Comparison of ENCODE assay signal across 28 cellular contexts in the genomic region with DNA sequence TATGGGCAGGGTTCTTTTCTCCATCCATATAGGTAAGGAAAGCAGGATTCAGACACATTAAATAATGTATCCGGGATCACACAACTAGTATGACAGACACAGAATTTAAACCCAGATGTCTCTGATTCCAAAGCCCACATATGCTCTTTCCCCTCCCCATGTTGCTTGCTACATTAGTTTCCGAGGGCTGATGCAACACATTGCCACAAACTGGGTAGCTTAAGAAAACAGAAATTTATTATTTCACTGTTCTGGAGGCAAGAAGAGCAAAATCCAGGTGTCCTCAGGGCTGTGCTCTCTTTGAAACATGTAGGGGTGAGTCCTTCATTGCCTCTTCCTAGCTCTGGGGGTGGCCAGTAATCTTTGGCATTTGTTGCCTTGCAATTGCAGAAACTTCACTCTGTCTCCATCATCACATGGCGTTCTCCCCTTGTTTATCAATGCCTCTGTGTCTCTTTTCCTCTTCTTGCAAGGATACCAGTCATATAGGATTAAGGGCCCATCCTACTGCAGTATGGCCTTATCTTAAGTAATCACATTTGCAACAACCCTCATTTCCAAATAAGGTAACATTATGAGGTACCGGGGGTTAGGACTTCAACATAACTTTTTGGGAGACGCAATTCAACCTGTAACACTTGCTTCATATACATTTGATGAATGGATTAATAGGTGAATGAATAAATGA.
"Had no signal": no experiment of that assay in that cellular context is flagged by ENCODE, and none has a peak within 500 bp of the region (broad histone marks: within the 10 kb centered on the region; RNA-seq: fewer than 3 reads in every experiment).

No MANE protein-coding gene starts in this region.

- H3K27ac ChIP-seq: gastroesophageal sphincter, sigmoid colon, thoracic aorta, vagina, VCaP had no signal

- H3K36me3 Mint-ChIP-seq: brain, memory B cell had no signal

- H3K27me3 Mint-ChIP-seq: activated naive CD4-positive, alpha-beta T cell treated with anti-CD3 and anti-CD28 coated beads, Interleukin-2, amount 50 U/mL, for 24 hours had no signal

- DNase-seq: activated CD4-positive, alpha-beta T cell treated with anti-CD3 and anti-CD28 coated beads, Interleukin-2, amount 50 U/mL, for 1 hour; activated CD8-positive, alpha-beta T cell treated with anti-CD3 and anti-CD28 coated beads, Interleukin-2, amount 10 ng/mL, durations not matched to agents 7 days and 5 days; activated gamma-delta T cell treated with Interleukin-2 at 50 U/mL for 16 hours; aorta; caudate nucleus; effector memory CD8-positive, alpha-beta T cell; head of caudate nucleus; hypothalamus; left cardiac atrium; mucosa of descending colon; nephron progenitor cell; nucleus accumbens; posterior cingulate gyrus; sigmoid colon; stimulated activated CD4-positive, alpha-beta T cell treated with anti-CD3 and anti-CD28 coated beads, Interleukin-4, amount 100 ng/mL, for 1 hour; stimulated activated naive CD4-positive, alpha-beta T cell had no signal

- H3K4me3 Mint-ChIP-seq: activated CD8-positive, alpha-beta T cell treated with anti-CD3 and anti-CD28 coated beads, Interleukin-2, amount 10 ng/mL, durations not matched to agents 7 days and 5 days; activated naive CD4-positive, alpha-beta T cell treated with anti-CD3 and anti-CD28 coated beads, Interleukin-2, amount 50 U/mL, for 24 hours; brain; effector memory CD8-positive, alpha-beta T cell; memory B cell; nephron progenitor cell; type B pancreatic cell had no signal

- H3K27ac Mint-ChIP-seq: activated CD8-positive, alpha-beta T cell treated with anti-CD3 and anti-CD28 coated beads, Interleukin-2, amount 10 ng/mL, durations not matched to agents 7 days and 5 days; activated naive CD4-positive, alpha-beta T cell treated with anti-CD3 and anti-CD28 coated beads, Interleukin-2, amount 50 U/mL, for 24 hours; effector memory CD8-positive, alpha-beta T cell; memory B cell; nephron progenitor cell had no signal

- ATAC-seq: activated CD4-positive, CD25-positive, alpha-beta regulatory T cell treated with anti-CD3 and anti-CD28 coated beads, Interleukin-2, amount 50 U/mL, for 24 hours; activated CD8-positive, alpha-beta T cell treated with anti-CD3 and anti-CD28 coated beads, Interleukin-2, amount 10 ng/mL, durations not matched to agents 7 days and 5 days; effector memory CD8-positive, alpha-beta T cell; esophagus mucosa; gastroesophageal sphincter; left cardiac atrium; mucosa of descending colon had no signal

- H3K4me1 ChIP-seq: gastroesophageal sphincter, sigmoid colon, vagina had no signal

- H3K9me3 Mint-ChIP-seq: activated naive CD4-positive, alpha-beta T cell treated with anti-CD3 and anti-CD28 coated beads, Interleukin-2, amount 50 U/mL, for 24 hours; effector memory CD8-positive, alpha-beta T cell; memory B cell; nephron progenitor cell; type B pancreatic cell had no signal

- FAIRE-seq: endothelial cell of umbilical vein, islet of Langerhans had no signal

- H3K4me3 ChIP-seq: gastroesophageal sphincter, mucosa of descending colon, sigmoid colon, thoracic aorta, vagina had no signal

- H3K36me3 ChIP-seq: gastroesophageal sphincter, sigmoid colon, thoracic aorta, vagina had no signal

- H3K27me3 ChIP-seq: sigmoid colon, vagina had no signal

- H3K4me1 Mint-ChIP-seq: activated naive CD4-positive, alpha-beta T cell treated with anti-CD3 and anti-CD28 coated beads, Interleukin-2, amount 50 U/mL, for 24 hours had no signal

- H3K9me3 ChIP-seq: gastroesophageal sphincter, mucosa of descending colon, sigmoid colon, thoracic aorta, vagina had no signal
